Comparison of ENCODE assay signal across 11 cellular contexts in the genomic region with DNA sequence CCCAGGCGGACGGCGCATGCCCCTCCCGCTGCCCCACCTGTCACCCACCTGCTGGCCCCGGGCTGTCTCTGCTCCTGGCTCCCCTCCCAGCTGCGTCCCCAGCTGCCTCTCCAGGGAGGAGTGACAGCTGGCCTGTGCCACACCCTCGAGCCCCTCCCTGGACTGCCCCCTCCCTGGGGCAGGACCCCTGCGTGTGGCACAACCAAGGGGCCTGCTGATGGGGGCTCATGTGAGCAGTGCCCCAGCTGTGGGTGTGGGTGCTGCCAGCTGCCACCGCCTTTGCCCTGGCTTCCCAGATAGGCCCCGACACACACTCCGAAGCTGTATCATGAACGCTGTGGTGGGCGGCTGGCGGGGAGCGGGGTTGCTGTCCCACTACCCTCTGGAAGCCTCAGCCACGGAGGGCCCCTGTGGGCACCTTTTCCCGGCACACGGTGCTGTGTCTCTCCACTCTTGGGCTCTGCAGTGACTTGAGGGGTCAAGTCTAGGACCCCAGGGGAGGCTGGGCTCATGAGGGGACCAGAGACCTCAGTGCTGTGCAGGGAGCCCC. TPM values are rescaled to one million over a fixed set of nuclear protein-coding genes. Genes with fewer than 3 reads are reported as not detected.
A peak's percentile ranks its signal among the peaks of the same experiment; 100 is the strongest.
DNase-seq lines count a peak whose midpoint lies in the region; TF ChIP-seq lines count a peak whose summit lies in the region.
"Not testable (repeated sequence)": the region's sequence is repeated elsewhere in the genome, so short reads cannot be mapped to it uniquely, and the experiment has no call there.
"Had no signal": no experiment of that assay in that cellular context is flagged by ENCODE, and none has a peak within 500 bp of the region (broad histone marks: within the 10 kb centered on the region; RNA-seq: fewer than 3 reads in every experiment).

No MANE protein-coding gene starts in this region.

- in situ Hi-C loops in transverse colon (cut with MboI; ENCODE audit: low pct_ligation_motif_present in 1 of 4, low pct_unique_long_range_greater_than_20kb in 1 of 4, low sequenced_read_pairs in 3 of 4), result not testable (repeated sequence)

- H3K27me3 Mint-ChIP-seq in activated naive CD4-positive, alpha-beta T cell treated with anti-CD3 and anti-CD28 coated beads, Interleukin-2, amount 10 ng/mL, durations not matched to agents 7 days and 5 days, result not testable (repeated sequence)

- not testable (repeated sequence) for TF ChIP-seq EP300 in transverse colon (IDR thresholded peaks at IDR 0.05; ENCODE audit: low read depth)

- WGBS in mesodermal cell (ENCODE audit: insufficient coverage in 2 of 2), 2 experiments, result 91 to 92% methylated on average over 12 to 15 of the region's 18 CpGs
- WGBS in transverse colon (ENCODE audit: low coverage in 1 of 2), 2 donors, result 65% methylated on average over 18 of the region's 18 CpGs; no CpG with 5 or more reads in 1 of the 2 donors

- not testable (repeated sequence) for H3K9ac ChIP-seq in rectal smooth muscle tissue (ENCODE audit: low read length)

- H3K4me1 ChIP-seq in mesodermal cell (ENCODE audit: control insufficient read depth, insufficient read depth, low read length, poor library complexity, severe bottlenecking) (peaks cover 50% of the 10 kb centered on the region), rectal smooth muscle tissue (ENCODE audit: control insufficient read depth, insufficient read depth, low read length) (peaks cover 12% of the 10 kb centered on the region), transverse colon (peaks cover 0 to 53% (median 11%) of the 10 kb centered on the region in 4 donors)

- TF ChIP-seq POLR2A in transverse colon (IDR thresholded peaks at IDR 0.05), result not testable (repeated sequence)

- not testable (repeated sequence) for H3K36me3 Mint-ChIP-seq in activated naive CD4-positive, alpha-beta T cell treated with anti-CD3 and anti-CD28 coated beads, Interleukin-2, amount 10 ng/mL, durations not matched to agents 7 days and 5 days

- H3K36me3 ChIP-seq in mesodermal cell (ENCODE audit: control insufficient read depth, insufficient read depth, low read length); rectal smooth muscle tissue (ENCODE audit: control insufficient read depth, insufficient read depth, low read length); transverse colon: not testable (repeated sequence)

- not testable (repeated sequence) for H3K27ac Mint-ChIP-seq in activated naive CD4-positive, alpha-beta T cell treated with anti-CD3 and anti-CD28 coated beads, Interleukin-2, amount 10 ng/mL, durations not matched to agents 7 days and 5 days

- intact Hi-C loops in transverse colon (cut with DNase I; ENCODE audit: low total_unique reads), result not testable (repeated sequence)

- not testable (repeated sequence) for H3K4me3 Mint-ChIP-seq in activated naive CD4-positive, alpha-beta T cell treated with anti-CD3 and anti-CD28 coated beads, Interleukin-2, amount 10 ng/mL, durations not matched to agents 7 days and 5 days

- H3K9me3 ChIP-seq in mesodermal cell (ENCODE audit: control insufficient read depth, low read length); transverse colon: not testable (repeated sequence)

- H3K9me3 Mint-ChIP-seq in activated naive CD4-positive, alpha-beta T cell treated with anti-CD3 and anti-CD28 coated beads, Interleukin-2, amount 10 ng/mL, durations not matched to agents 7 days and 5 days, result not testable (repeated sequence)

- peak overlapping the region; percentile 20 for H3K4me3 ChIP-seq in fibroblast of mammary gland (ENCODE audit: control insufficient read depth, low read depth, low read length)
- not testable (repeated sequence) for H3K4me3 ChIP-seq in mesodermal cell (ENCODE audit: extremely low read depth, insufficient read depth, low read length, poor library complexity, severe bottlenecking); rectal smooth muscle tissue (ENCODE audit: low read length); transverse colon

- CTCF ChIA-PET in activated naive CD4-positive, alpha-beta T cell treated with anti-CD3 and anti-CD28 coated beads, Interleukin-2, amount 10 ng/mL, durations not matched to agents 7 days and 5 days (lab: Charles Lee), result interaction anchor here (1.2 to 2.2 kb wide), 2 partner anchors 12 to 27 kb away, joined by 3 to 5 read pairs; no protein-coding TSS in a partner anchor

- H3K27ac ChIP-seq in mesodermal cell (ENCODE audit: low read depth, low read length, severe bottlenecking), result peak overlapping the region; percentile 83
- H3K27ac ChIP-seq in rectal smooth muscle tissue (ENCODE audit: low read depth, low read length), result peak overlapping the region; percentile 15
- H3K27ac ChIP-seq in transverse colon, result peak overlapping the region; percentile 60 to 74 (median 67)

- not testable (repeated sequence) for H3K27me3 ChIP-seq in rectal smooth muscle tissue (ENCODE audit: control insufficient read depth, insufficient read depth, low read length); transverse colon

- DNase-seq in NCI-H345 (lab: John Stamatoyannopoulos, UW), result peak; percentile 36
- peak; percentile 8 for DNase-seq in activated naive CD4-positive, alpha-beta T cell treated with anti-CD3 and anti-CD28 coated beads, Interleukin-2, amount 10 ng/mL, durations not matched to agents 7 days and 5 days
- DNase-seq in fibroblast of mammary gland (ENCODE audit: low read depth); transverse colon: not testable (repeated sequence)

- H3K4me1 Mint-ChIP-seq in activated naive CD4-positive, alpha-beta T cell treated with anti-CD3 and anti-CD28 coated beads, Interleukin-2, amount 10 ng/mL, durations not matched to agents 7 days and 5 days, result peaks cover 29% of the 10 kb centered on the region

- not testable (repeated sequence) for TF ChIP-seq CTCF in fibroblast of mammary gland (conservative IDR thresholded peaks at IDR 0.05; ENCODE audit: control insufficient read depth, insufficient read depth, low read depth, low read length); transverse colon (IDR thresholded peaks at IDR 0.05)

RNA-seq across cellular contexts. Expression of gene PRR33, which starts 15.8 kb away (rescaled TPM):
- not detected for polyA plus RNA-seq in mesodermal cell (2013, experiment 1 of 2)
- not detected for polyA plus RNA-seq in mesodermal cell (2013, experiment 2 of 2)
- not detected for total RNA-seq in transverse colon
- total RNA-seq: dermis microvascular lymphatic vessel endothelial cell; liver; naive thymus-derived CD8-positive, alpha-beta T cell; pulmonary artery endothelial cell; WTC11 had no signal
- polyA plus RNA-seq: liver had no signal

RNA-seq across cellular contexts. Expression of gene LSP1, which starts 23.0 kb away (rescaled TPM):
- 2.7 TPM for polyA plus RNA-seq in mesodermal cell (2013, experiment 1 of 2)
- 2.7 TPM for polyA plus RNA-seq in mesodermal cell (2013, experiment 2 of 2)
- total RNA-seq in transverse colon, result 10 to 100 TPM; 12.3 to 69.6 (median 23.2) TPM
- total RNA-seq: pulmonary artery endothelial cell had no signal

RNA-seq across cellular contexts. Expression of gene TNNI2, which starts 37.1 kb away (rescaled TPM):
- polyA plus RNA-seq in mesodermal cell (2013, experiment 1 of 2), result 0.66 TPM
- polyA plus RNA-seq in mesodermal cell (2013, experiment 2 of 2), result not detected
- 10 to 100 TPM in 1 of 4 donors, 1 to 10 TPM in 1, not detected in 2; 3.5 to 35.9 TPM for total RNA-seq in transverse colon
- total RNA-seq: dermis microvascular lymphatic vessel endothelial cell; naive thymus-derived CD8-positive, alpha-beta T cell; pulmonary artery endothelial cell; WTC11 had no signal
- polyA plus RNA-seq: naive thymus-derived CD8-positive, alpha-beta T cell had no signal

RNA-seq across cellular contexts. Expression of gene SYT8, which starts 41.1 kb away (rescaled TPM):
- polyA plus RNA-seq in mesodermal cell (2013, experiment 1 of 2), result not detected
- not detected for polyA plus RNA-seq in mesodermal cell (2013, experiment 2 of 2)
- total RNA-seq in transverse colon, result 1 to 10 TPM in 2 of 4 donors, not detected in 2; 1.4 to 4.1 TPM
- total RNA-seq: naive thymus-derived CD8-positive, alpha-beta T cell; pulmonary artery endothelial cell had no signal
- polyA plus RNA-seq: naive thymus-derived CD8-positive, alpha-beta T cell had no signal

RNA-seq across cellular contexts. Expression of gene TNNT3, which starts 43.6 kb away (rescaled TPM):
- 1.1 TPM for polyA plus RNA-seq in mesodermal cell (2013, experiment 1 of 2)
- 0.66 TPM for polyA plus RNA-seq in mesodermal cell (2013, experiment 2 of 2)
- 1 to 10 TPM in 2 of 4 donors, not detected in 2; 1.9 to 3.3 TPM for total RNA-seq in transverse colon
- total RNA-seq: dermis microvascular lymphatic vessel endothelial cell, pulmonary artery endothelial cell, WTC11 had no signal

Comparison
In these comparisons a context has a peak if more than half of its experiments do, and no peak if none do; other contexts are left out.
1. H3K27ac ChIP-seq: peak in every context shown above with its lines; median percentile 83 in mesodermal cell; 67 in transverse colon; 15 in rectal smooth muscle tissue.